Comparison of ENCODE assay signal across 17 cellular contexts in the genomic region with DNA sequence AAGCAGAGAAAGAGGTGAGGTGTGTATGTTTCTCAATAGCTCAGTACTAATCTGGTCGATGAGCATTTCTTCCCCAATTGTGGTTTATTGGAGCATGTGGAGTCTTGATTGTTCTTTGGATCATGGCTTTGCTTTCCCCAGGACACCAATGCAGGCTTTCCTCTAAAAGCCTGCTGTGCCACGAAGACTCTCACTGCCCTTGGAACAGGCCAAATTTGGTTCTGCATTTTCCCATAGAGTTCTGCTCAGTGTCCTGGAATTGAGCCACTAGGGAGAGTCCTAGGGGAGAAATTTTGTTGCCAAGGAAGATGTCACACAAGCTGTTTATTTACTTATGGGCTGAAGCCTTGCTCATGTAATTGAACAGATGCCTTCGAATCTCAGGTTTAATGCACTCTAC.
DNase-seq lines count a peak whose midpoint lies in the region; ATAC-seq lines count a peak whose summit lies in the region.
"Had no signal": no experiment of that assay in that cellular context is flagged by ENCODE, and none has a peak within 500 bp of the region (broad histone marks: within the 10 kb centered on the region; RNA-seq: fewer than 3 reads in every experiment).

No MANE protein-coding gene starts in this region.

- in situ Hi-C loops in GM23248 (cut with MboI), result no loop called here

- H4K20me1 ChIP-seq in GM23248 (ENCODE audit: insufficient read depth), result no peaks in the 10 kb centered on the region

- no peak overlapping the region for H3K4me2 ChIP-seq in GM23248 (ENCODE audit: unreplicated experiment)
- H3K4me2 ChIP-seq in neuronal stem cell (ENCODE audit: insufficient read depth, low read length, poor library complexity, severe bottlenecking), result no peak overlapping the region

- no peak overlapping the region for H2BK5ac ChIP-seq in neuronal stem cell (ENCODE audit: low read length)

- H3K4me3 ChIP-seq in GM23248 (no peak overlapping the region), neuronal stem cell (ENCODE audit: low read length in 2 of 2) (no peak overlapping the region)
- H3K4me3 ChIP-seq: lower lobe of right lung, stomach had no signal

- H4K91ac ChIP-seq in neuronal stem cell (ENCODE audit: low read depth, low read length, poor library complexity), result no peak overlapping the region

- H3K4ac ChIP-seq in neuronal stem cell (ENCODE audit: low read length), result no peak overlapping the region

- H3K18ac ChIP-seq in neuronal stem cell (ENCODE audit: low read length), result no peak overlapping the region

- DNase-seq in GM23248, result peak; percentile 56
- peak; percentile 55 to 78 for DNase-seq in NCI-H446 (lab: John Stamatoyannopoulos, UW)
- DNase-seq in epidermal melanocyte (ENCODE audit: insufficient read length, low spot score), result peak; percentile 17
- peak; percentile 35 for DNase-seq in neuronal stem cell (ENCODE audit: low spot score)
- DNase-seq in HK-2 (ENCODE audit: unreplicated experiment), result no peak
- DNase-seq: activated CD4-positive, CD25-positive, alpha-beta regulatory T cell; activated CD8-positive, alpha-beta memory T cell treated with anti-CD3 and anti-CD28 coated beads, Interleukin-2, amount 50 U/mL, for 4 hours; activated naive CD4-positive, alpha-beta T cell treated with anti-CD3 and anti-CD28 coated beads, Interleukin-2, amount 50 U/mL, for 16 hours; CD8-positive, alpha-beta memory T cell; central memory CD4-positive, alpha-beta T cell; lower lobe of right lung; NCI-H226; stomach had no signal

- H3K9ac ChIP-seq in GM23248 (no peak overlapping the region), neuronal stem cell (ENCODE audit: low read depth, low read length, poor library complexity) (no peak overlapping the region)

- no peak overlapping the region for H3K14ac ChIP-seq in neuronal stem cell (ENCODE audit: low read length)

- H2AFZ ChIP-seq in GM23248, result peak overlapping the region; percentile 35
- H2AFZ ChIP-seq in neuronal stem cell (ENCODE audit: low read length), result no peak overlapping the region

- H3F3A ChIP-seq in GM23248 (ENCODE audit: insufficient read depth), result no peaks in the 10 kb centered on the region

- H3K9me3 ChIP-seq in GM23248 (ENCODE audit: low read depth) (no peaks in the 10 kb centered on the region), neuronal stem cell (replicated peaks in 1 of 2; ENCODE audit: control insufficient read depth in 2 of 2, insufficient read depth in 1 of 2, low read depth in 1 of 2, low read length in 2 of 2) (no peaks in the 10 kb centered on the region)
- H3K9me3 ChIP-seq: lower lobe of right lung had no signal

- H2BK15ac ChIP-seq in neuronal stem cell (ENCODE audit: low read length), result no peak overlapping the region

- H3K27ac ChIP-seq in GM23248 (no peak overlapping the region), neuronal stem cell (replicated peaks; ENCODE audit: low read length) (no peak overlapping the region)
- H3K27ac ChIP-seq: lower lobe of right lung had no signal

- WGBS in GM23248 (ENCODE audit: low coverage in 1 of 2, low lambda C conversion rate in 2 of 2, missing lambda C conversion rate in 2 of 2), 2 experiments, result 2 to 13% methylated on average over 3 of the region's 3 CpGs
- no CpG with 5 or more reads among the region's 3 CpGs for WGBS in neuronal stem cell (ENCODE audit: extremely low coverage in 2 of 2, insufficient read length in 2 of 2, insufficient replicate concordance in 1 of 2), 2 donors

- no peaks in the 10 kb centered on the region for H3K79me2 ChIP-seq in GM23248 (ENCODE audit: insufficient read depth)

- H2AK5ac ChIP-seq in neuronal stem cell (ENCODE audit: low read depth, low read length), result no peak overlapping the region

- H3K4me1 ChIP-seq in GM23248 (ENCODE audit: insufficient read depth), result peaks cover 35% of the 10 kb centered on the region
- H3K4me1 ChIP-seq in neuronal stem cell (ENCODE audit: control insufficient read depth in 2 of 2, insufficient read depth in 1 of 2, low read depth in 1 of 2, low read length in 2 of 2), result no peaks in the 10 kb centered on the region
- H3K4me1 ChIP-seq: lower lobe of right lung had no signal

- ATAC-seq in GM18907 (IDR thresholded peaks at IDR 0.05; ENCODE audit: unreplicated experiment) (no peak), HG03354 (IDR thresholded peaks at IDR 0.05; ENCODE audit: poor library complexity, severe bottlenecking, unreplicated experiment) (no peak), GM21723 (IDR thresholded peaks at IDR 0.05; ENCODE audit: unreplicated experiment) (no peak)
- ATAC-seq: lower lobe of right lung, Panc1 had no signal

- no peaks in the 10 kb centered on the region for H3K27me3 ChIP-seq in GM23248 (replicated peaks; ENCODE audit: insufficient read depth)
- H3K27me3 ChIP-seq in neuronal stem cell (ENCODE audit: control insufficient read depth in 3 of 3, insufficient read depth in 3 of 3, low read depth in 1 of 3, low read length in 3 of 3), result no peaks in the 10 kb centered on the region
- H3K27me3 ChIP-seq: stomach had no signal

- H3K79me1 ChIP-seq in neuronal stem cell (ENCODE audit: low read depth, low read length), result no peaks in the 10 kb centered on the region

- no peak overlapping the region for H2BK120ac ChIP-seq in neuronal stem cell (ENCODE audit: low read depth, low read length)

- no peak overlapping the region for H2BK12ac ChIP-seq in neuronal stem cell (ENCODE audit: low read length)

- H4K8ac ChIP-seq in neuronal stem cell (ENCODE audit: low read depth, low read length), result no peak overlapping the region

- H3K36me3 ChIP-seq in GM23248 (ENCODE audit: low read depth) (no peaks in the 10 kb centered on the region), neuronal stem cell (replicated peaks in 1 of 2; ENCODE audit: control insufficient read depth in 2 of 2, insufficient read depth in 2 of 2, low read length in 2 of 2) (no peaks in the 10 kb centered on the region)
- H3K36me3 ChIP-seq: lower lobe of right lung, stomach had no signal

- no peaks in the 10 kb centered on the region for H3K9me2 ChIP-seq in GM23248 (ENCODE audit: insufficient read depth)

- H3K23ac ChIP-seq in neuronal stem cell (ENCODE audit: low read depth, low read length, poor library complexity), result no peak overlapping the region
